18 cellular contexts compared by ENCODE assay signal in genomic region chr13:107531816-107532215, GRCh38.
DNase-seq lines count a peak whose midpoint lies in the region; ATAC-seq, FAIRE-seq and TF ChIP-seq lines count a peak whose summit lies in the region.
"Had no signal": no experiment of that assay in that cellular context is flagged by ENCODE, and none has a peak within 500 bp of the region (broad histone marks: within the 10 kb centered on the region; RNA-seq: fewer than 3 reads in every experiment).

No MANE protein-coding gene starts in this region.

- FAIRE-seq in H54 (lab: Jason Lieb, UNC) (peak; percentile 81), GM12891 (lab: Jason Lieb, UNC) (no peak)
- FAIRE-seq: GM19239, HTR-8/SVneo had no signal

- DNase-seq in H54 (ENCODE audit: insufficient read length, low spot score) (no peak), OCI-M1 (lab: John Stamatoyannopoulos, UW) (peak; percentile 2), epithelial cell of esophagus (ENCODE audit: low read depth) (peak; percentile 1), renal cortical epithelial cell (ENCODE audit: low read depth) (peak; percentile 7), GM12891 (ENCODE audit: insufficient read length, low spot score) (no peak), hypothalamus (lab: John Stamatoyannopoulos, UW) (no peak)
- DNase-seq: 8988T; Calu3; CD8-positive, alpha-beta T cell; DMS79 treated with DMSO at 0.1 percent for 48 hours; GF-D8; H7 had no signal

- no peak for TF ChIP-seq CTCF in epithelial cell of esophagus (IDR thresholded peaks at IDR 0.05; ENCODE audit: insufficient read depth, low read depth, low read length, missing control alignments)

- no peaks in the 10 kb centered on the region for H3K27me3 Mint-ChIP-seq in activated T-helper 17 cell treated with anti-CD3 and anti-CD28 coated beads, Interleukin-2, amount 50 U/mL, for 72 hours
- H3K27me3 Mint-ChIP-seq: IgD-negative memory B cell had no signal

- TF ChIP-seq POLR2A in H54 (IDR thresholded peaks at IDR 0.05; ENCODE audit: low read depth, low read length) (no peak), GM12891 (IDR thresholded peaks at IDR 0.05; ENCODE audit: low read depth, low read length) (no peak)

- no peak overlapping the region for H3K4me3 ChIP-seq in epithelial cell of esophagus (ENCODE audit: low read length)
- H3K4me3 ChIP-seq: BLaER1 treated with 17β-estradiol and CSF1 and Interleukin-3, amounts not matched to agents 10 nM and 100 nM; GM23338 had no signal

- peaks cover 8% of the 10 kb centered on the region for H3K9me3 Mint-ChIP-seq in activated T-helper 17 cell treated with anti-CD3 and anti-CD28 coated beads, Interleukin-2, amount 50 U/mL, for 72 hours
- H3K9me3 Mint-ChIP-seq: CD8-positive, alpha-beta T cell had no signal

- no peak for ATAC-seq in activated T-helper 17 cell treated with anti-CD3 and anti-CD28 coated beads, Interleukin-2, amount 50 U/mL, for 72 hours (replicated peaks)
- ATAC-seq: CD8-positive, alpha-beta T cell; GM23338 had no signal

- no peak overlapping the region for H3K4me3 Mint-ChIP-seq in activated T-helper 17 cell treated with anti-CD3 and anti-CD28 coated beads, Interleukin-2, amount 50 U/mL, for 72 hours
- H3K4me3 Mint-ChIP-seq: CD8-positive, alpha-beta T cell; GM23338; IgD-negative memory B cell had no signal

- no peaks in the 10 kb centered on the region for H3K4me1 Mint-ChIP-seq in activated T-helper 17 cell treated with anti-CD3 and anti-CD28 coated beads, Interleukin-2, amount 50 U/mL, for 72 hours
- H3K4me1 Mint-ChIP-seq: IgD-negative memory B cell had no signal

- H3K27ac Mint-ChIP-seq in activated T-helper 17 cell treated with anti-CD3 and anti-CD28 coated beads, Interleukin-2, amount 50 U/mL, for 72 hours = no peak overlapping the region
- H3K27ac Mint-ChIP-seq: CD8-positive, alpha-beta T cell; GM23338; IgD-negative memory B cell had no signal

- H3K36me3 Mint-ChIP-seq in activated T-helper 17 cell treated with anti-CD3 and anti-CD28 coated beads, Interleukin-2, amount 50 U/mL, for 72 hours (ENCODE audit: low read depth) = no peaks in the 10 kb centered on the region
- H3K36me3 Mint-ChIP-seq: CD8-positive, alpha-beta T cell; IgD-negative memory B cell had no signal

TF ChIP-seq in GM12891, 5 proteins besides CTCF, POLR2A, EP300 and RAD21:
- TF ChIP-seq SPI1 (IDR thresholded peaks at IDR 0.05; ENCODE audit: low read depth, low read length) (no peak), POU2F2 (IDR thresholded peaks at IDR 0.05; ENCODE audit: low read depth, low read length) (no peak), POLR2AphosphoS5 (IDR thresholded peaks at IDR 0.05; ENCODE audit: low read depth, low read length) (no peak), PAX5 (IDR thresholded peaks at IDR 0.05; ENCODE audit: insufficient read depth, low read length, severe bottlenecking) (no peak), TAF1 (IDR thresholded peaks at IDR 0.05; ENCODE audit: low read depth, low read length) (no peak)

Comparison
In these comparisons a context has a peak if more than half of its experiments do, and no peak if none do; other contexts are left out.
1. DNase-seq: peak in OCI-M1 (single experiment), epithelial cell of esophagus (single experiment) and renal cortical epithelial cell (single experiment); none in H54 (single experiment), GM12891 (single experiment) and hypothalamus (0 of 51).